ENCODE assay signal across 2 cellular contexts in the genomic region with DNA sequence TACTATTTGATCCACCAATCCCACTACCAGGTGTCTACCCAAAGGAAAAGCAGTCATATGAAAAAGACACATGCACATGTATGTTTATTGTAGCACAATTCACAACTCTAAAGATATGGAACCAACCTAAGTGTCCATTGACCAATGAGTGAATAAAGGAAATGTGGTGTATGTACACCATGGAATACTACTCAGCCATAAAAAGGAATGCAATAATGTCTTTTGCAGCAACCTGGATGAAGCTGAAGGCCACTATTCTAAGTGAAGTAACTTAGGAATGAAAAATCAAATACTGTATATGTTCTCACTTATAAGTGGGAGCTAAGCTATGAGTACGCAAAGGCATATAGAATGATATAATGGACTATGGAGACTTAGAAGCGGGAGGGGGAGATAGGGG.
TF ChIP-seq lines count a peak whose summit lies in the region.

No MANE protein-coding gene starts in this region.

TF ChIP-seq in HEK293, 187 proteins besides CTCF, POLR2A, EP300 and RAD21:
- TF ChIP-seq ZSCAN23 (tag by site-specific recombination; IDR thresholded peaks at IDR 0.05), result no peak
- no peak for TF ChIP-seq ZNF394 (tag by site-specific recombination; IDR thresholded peaks at IDR 0.05; ENCODE audit: borderline replicate concordance)
- peak; percentile 92 for TF ChIP-seq ZNF146 (tag by site-specific recombination; IDR thresholded peaks at IDR 0.05)
- no peak for TF ChIP-seq GLI4 (tag by site-specific recombination; IDR thresholded peaks at IDR 0.05)
- no peak for TF ChIP-seq ZNF768 (tag by site-specific recombination; IDR thresholded peaks at IDR 0.05)
- TF ChIP-seq BCL11A (tag by site-specific recombination; IDR thresholded peaks at IDR 0.05; ENCODE audit: low read depth), result no peak
- TF ChIP-seq ZNF248 (tag by site-specific recombination; IDR thresholded peaks at IDR 0.05), result no peak

TF ChIP-seq in K562, 482 proteins besides CTCF, POLR2A, EP300 and RAD21:
- TF ChIP-seq ZNF444 (CRISPR knock-in tag; IDR thresholded peaks at IDR 0.05), result no peak
- peak; percentile 92 for TF ChIP-seq ZNF146 (CRISPR knock-in tag; IDR thresholded peaks at IDR 0.05; ENCODE audit: unreplicated experiment)
